ENCODE assay signal across 8 cellular contexts in genomic region chr13:21610687-21611086, GRCh38.
"Had no signal": no experiment of that assay in that cellular context is flagged by ENCODE, and none has a peak within 500 bp of the region (broad histone marks: within the 10 kb centered on the region; RNA-seq: fewer than 3 reads in every experiment).

No MANE protein-coding gene starts in this region.

- ATAC-seq: GM23338 had no signal

- FAIRE-seq: H1, H54, HTR-8/SVneo had no signal

- DNase-seq: H9, HCEC 1CT, KBM-7 had no signal

- H3K4me3 ChIP-seq: GM23338 had no signal

- H3K4me2 ChIP-seq: GM23338 had no signal

- H2AFZ ChIP-seq: GM23338 had no signal

- H3K4me1 Mint-ChIP-seq: GM23338, H9 had no signal

- H3K27ac Mint-ChIP-seq: GM23338, IgD-negative memory B cell had no signal

- H3K4me3 Mint-ChIP-seq: GM23338, H9 had no signal

- H3K9me3 Mint-ChIP-seq: GM23338, H9, IgD-negative memory B cell had no signal
